In genomic region chr11:130915556-130916237, GRCh38 we compare ENCODE assay signal across 8 cellular contexts. TPM values are rescaled to one million over a fixed set of nuclear protein-coding genes. Genes with fewer than 3 reads are reported as not detected.
DNase-seq lines count a peak whose midpoint lies in the region; ATAC-seq, FAIRE-seq and TF ChIP-seq lines count a peak whose summit lies in the region.

No MANE protein-coding gene starts in this region.

- peaks cover 45% of the 10 kb centered on the region for H3K79me2 ChIP-seq in keratinocyte (ENCODE audit: control insufficient read depth, insufficient read depth, low read length)

- H3K9ac ChIP-seq in keratinocyte (ENCODE audit: control insufficient read depth, extremely low read depth, insufficient read depth, low read length), result peak overlapping the region; percentile 89

- H3K9me3 Mint-ChIP-seq in activated T-helper 1 cell treated with anti-CD3 and anti-CD28 coated beads, Interleukin-12 subunit alpha, Interleukin-12 subunit beta, Interleukin-2, Interleukin-4 antibody, amounts not matched to agents 30 ng/mL and 10 ng/mL and 1 ng/mL, durations not matched to agents 14 hours and 24 hours and 36 hours, result no peaks in the 10 kb centered on the region

- dilution Hi-C loops in keratinocyte (cut with MboI; ENCODE audit: extremely low pct_ligation_motif_present, low sequenced_read_pairs), result no loop called here

- peak; percentile 9 for ATAC-seq in HG02943 (IDR thresholded peaks at IDR 0.05; ENCODE audit: low read depth, unreplicated experiment)
- no peak for ATAC-seq in HG02642 (IDR thresholded peaks at IDR 0.05; ENCODE audit: poor library complexity, unreplicated experiment)

- no peaks in the 10 kb centered on the region for H3K27me3 ChIP-seq in keratinocyte (ENCODE audit: control insufficient read depth, extremely low read depth, insufficient read depth, low read length)
- H3K27me3 ChIP-seq in testis, result no peaks in the 10 kb centered on the region

- H3K4me3 ChIP-seq in GM12865 (ENCODE audit: low read depth, low read length) (peak overlapping the region; percentile 98), keratinocyte (ENCODE audit: control insufficient read depth in 2 of 3, extremely low read depth in 1 of 3, insufficient read depth in 2 of 3, low read depth in 1 of 3, low read length in 3 of 3) (peak overlapping the region; percentile 85 to 89 (median 89)), testis (peak overlapping the region; percentile 79 to 99)

- H3K9me3 ChIP-seq in keratinocyte (ENCODE audit: control insufficient read depth, low read depth, low read length) (no peaks in the 10 kb centered on the region), testis (no peaks in the 10 kb centered on the region)

- H4K20me1 ChIP-seq in keratinocyte (ENCODE audit: control insufficient read depth, extremely low read depth, insufficient read depth, low read length), result no peaks in the 10 kb centered on the region

- peak overlapping the region; percentile 65 for H2AFZ ChIP-seq in keratinocyte (ENCODE audit: control insufficient read depth, low read length)

- no peaks in the 10 kb centered on the region for H3K9me1 ChIP-seq in keratinocyte (ENCODE audit: control insufficient read depth, extremely low read depth, insufficient read depth, low read length)

- H3K27me3 Mint-ChIP-seq in activated T-helper 1 cell treated with anti-CD3 and anti-CD28 coated beads, Interleukin-12 subunit alpha, Interleukin-12 subunit beta, Interleukin-2, Interleukin-4 antibody, amounts not matched to agents 30 ng/mL and 10 ng/mL and 1 ng/mL, durations not matched to agents 14 hours and 24 hours and 36 hours (ENCODE audit: insufficient read depth), result peaks cover 6% of the 10 kb centered on the region

- no peak for FAIRE-seq in keratinocyte (lab: Jason Lieb, UNC)

- intact Hi-C loops in activated T-helper 1 cell treated with anti-CD3 and anti-CD28 coated beads, Interleukin-12 subunit alpha, Interleukin-12 subunit beta, Interleukin-2, Interleukin-4 antibody, amounts not matched to agents 30 ng/mL and 10 ng/mL and 1 ng/mL, durations not matched to agents 14 hours and 24 hours and 36 hours (cut with micrococcal nuclease), result loop anchor here (1.0 to 10.0 kb wide), 9 partner anchors 21 to 1637 kb away; partner anchors contain the start of genes APLP2, NFRKB and ZBTB44
- intact Hi-C loops in testis (cut with DNase I; ENCODE audit: low total_unique reads), result no loop called here

- H3K36me3 Mint-ChIP-seq in activated T-helper 1 cell treated with anti-CD3 and anti-CD28 coated beads, Interleukin-12 subunit alpha, Interleukin-12 subunit beta, Interleukin-2, Interleukin-4 antibody, amounts not matched to agents 30 ng/mL and 10 ng/mL and 1 ng/mL, durations not matched to agents 14 hours and 24 hours and 36 hours (ENCODE audit: low read depth), result peaks cover 23% of the 10 kb centered on the region

- peaks cover 33% of the 10 kb centered on the region for H3K4me1 Mint-ChIP-seq in activated T-helper 1 cell treated with anti-CD3 and anti-CD28 coated beads, Interleukin-12 subunit alpha, Interleukin-12 subunit beta, Interleukin-2, Interleukin-4 antibody, amounts not matched to agents 30 ng/mL and 10 ng/mL and 1 ng/mL, durations not matched to agents 14 hours and 24 hours and 36 hours (ENCODE audit: low read depth)

- 25 to 66% methylated on average over 15 to 23 of the region's 23 CpGs for WGBS in testis, 2 donors

- peak overlapping the region; percentile 87 for H3K4me3 Mint-ChIP-seq in activated T-helper 1 cell treated with anti-CD3 and anti-CD28 coated beads, Interleukin-12 subunit alpha, Interleukin-12 subunit beta, Interleukin-2, Interleukin-4 antibody, amounts not matched to agents 30 ng/mL and 10 ng/mL and 1 ng/mL, durations not matched to agents 14 hours and 24 hours and 36 hours

- H3K27ac Mint-ChIP-seq in activated T-helper 1 cell treated with anti-CD3 and anti-CD28 coated beads, Interleukin-12 subunit alpha, Interleukin-12 subunit beta, Interleukin-2, Interleukin-4 antibody, amounts not matched to agents 30 ng/mL and 10 ng/mL and 1 ng/mL, durations not matched to agents 14 hours and 24 hours and 36 hours, result peak overlapping the region; percentile 63

- DNase-seq in GM12865 (ENCODE audit: low read depth), result peak; percentile 37
- DNase-seq in activated T-helper 1 cell treated with anti-CD3 and anti-CD28 coated beads, Interleukin-12 subunit alpha, Interleukin-12 subunit beta, Interleukin-2, Interleukin-4 antibody, amounts not matched to agents 30 ng/mL and 10 ng/mL and 1 ng/mL, durations not matched to agents 14 hours and 24 hours and 36 hours (ENCODE audit: low spot score), result no peak
- DNase-seq in keratinocyte (ENCODE audit: low read depth, low spot score), result no peak
- no peak for DNase-seq in testis
- no peak for DNase-seq in NCI-H2227 treated with DMSO at 0.1 percent for 48 hours (lab: John Stamatoyannopoulos, UW)
- DNase-seq in NCI-H82 treated with DMSO at 0.1 percent for 48 hours (lab: John Stamatoyannopoulos, UW; ENCODE audit: unreplicated experiment), result no peak

- TF ChIP-seq POLR2A in testis (IDR thresholded peaks at IDR 0.05), result no peak

- peaks cover 10 to 24% of the 10 kb centered on the region in 2 experiments for H3K36me3 ChIP-seq in keratinocyte (ENCODE audit: control insufficient read depth in 2 of 2, extremely low read depth in 1 of 2, insufficient read depth in 2 of 2, low read length in 2 of 2)
- H3K36me3 ChIP-seq in testis (ENCODE audit: low read depth, missing control alignments), result no peaks in the 10 kb centered on the region

- peak overlapping the region; percentile 88 for H3K4me2 ChIP-seq in keratinocyte (ENCODE audit: control insufficient read depth, extremely low read depth, insufficient read depth, low read depth, low read length)

- peak overlapping the region; percentile 68 for H3K27ac ChIP-seq in keratinocyte (ENCODE audit: control insufficient read depth, insufficient read depth, low read length)
- H3K27ac ChIP-seq in testis, result peak overlapping the region; percentile 56 to 78

- TF ChIP-seq CTCF in GM12865 (IDR thresholded peaks at IDR 0.05; ENCODE audit: insufficient read depth, low read depth, low read length, missing control alignments), result no peak
- TF ChIP-seq CTCF in keratinocyte (optimal IDR thresholded peaks at IDR 0.05 in 1 of 3, IDR thresholded peaks at IDR 0.05 in 1 of 3, conservative IDR thresholded peaks at IDR 0.05 in 1 of 3; ENCODE audit: extremely low read depth in 1 of 3, insufficient read depth in 2 of 3, low read length in 3 of 3), result no peak
- no peak for TF ChIP-seq CTCF in testis (IDR thresholded peaks at IDR 0.05)

- H3K4me1 ChIP-seq in keratinocyte (ENCODE audit: control insufficient read depth, extremely low read depth, insufficient read depth, low read length), result peaks cover 14% of the 10 kb centered on the region
- peaks cover 7% of the 10 kb centered on the region for H3K4me1 ChIP-seq in testis

RNA-seq across cellular contexts. Expression of gene SNX19, which starts 0.6 kb away (rescaled TPM):
- total RNA-seq in activated T-helper 1 cell treated with anti-CD3 and anti-CD28 coated beads, Interleukin-12 subunit alpha, Interleukin-12 subunit beta, Interleukin-2, Interleukin-4 antibody, amounts not matched to agents 30 ng/mL and 10 ng/mL and 1 ng/mL, durations not matched to agents 14 hours and 24 hours and 36 hours, result 58.5 and 60.7 TPM in 2 replicates
- polyA plus RNA-seq in keratinocyte (25.7 to 44.0 TPM (median 29.1 TPM) in 3 replicates), testis (ENCODE audit: insufficient read depth, low read depth, low replicate concordance) (144 TPM)
- 11.2 TPM for polyA plus RNA-seq in keratinocyte (2011; ENCODE audit: low read depth)
- 18.5 and 26.2 TPM in 2 replicates for polyA plus RNA-seq in keratinocyte (2011; cell fraction: cytosol; rRNA removed)
- 83.1 and 92.1 TPM in 2 replicates for polyA plus RNA-seq in keratinocyte (2011; cell fraction: nucleus; rRNA removed)
- 20.9 and 29.7 TPM in 2 replicates for polyA plus RNA-seq in keratinocyte (2012; ENCODE audit: low replicate concordance)
- polyA minus RNA-seq in keratinocyte, result 125 to 158 TPM (median 138 TPM) in 3 replicates
- polyA minus RNA-seq in keratinocyte (2011; cell fraction: cytosol; rRNA and poly(A)+ RNA removed), result 33.6 TPM
- polyA minus RNA-seq in keratinocyte (2011; cell fraction: nucleus; rRNA and poly(A)+ RNA removed), result 124 and 198 TPM in 2 replicates
- total RNA-seq in testis, result 100 to 1,000 TPM; 131 to 153 TPM
